In the genomic region with DNA sequence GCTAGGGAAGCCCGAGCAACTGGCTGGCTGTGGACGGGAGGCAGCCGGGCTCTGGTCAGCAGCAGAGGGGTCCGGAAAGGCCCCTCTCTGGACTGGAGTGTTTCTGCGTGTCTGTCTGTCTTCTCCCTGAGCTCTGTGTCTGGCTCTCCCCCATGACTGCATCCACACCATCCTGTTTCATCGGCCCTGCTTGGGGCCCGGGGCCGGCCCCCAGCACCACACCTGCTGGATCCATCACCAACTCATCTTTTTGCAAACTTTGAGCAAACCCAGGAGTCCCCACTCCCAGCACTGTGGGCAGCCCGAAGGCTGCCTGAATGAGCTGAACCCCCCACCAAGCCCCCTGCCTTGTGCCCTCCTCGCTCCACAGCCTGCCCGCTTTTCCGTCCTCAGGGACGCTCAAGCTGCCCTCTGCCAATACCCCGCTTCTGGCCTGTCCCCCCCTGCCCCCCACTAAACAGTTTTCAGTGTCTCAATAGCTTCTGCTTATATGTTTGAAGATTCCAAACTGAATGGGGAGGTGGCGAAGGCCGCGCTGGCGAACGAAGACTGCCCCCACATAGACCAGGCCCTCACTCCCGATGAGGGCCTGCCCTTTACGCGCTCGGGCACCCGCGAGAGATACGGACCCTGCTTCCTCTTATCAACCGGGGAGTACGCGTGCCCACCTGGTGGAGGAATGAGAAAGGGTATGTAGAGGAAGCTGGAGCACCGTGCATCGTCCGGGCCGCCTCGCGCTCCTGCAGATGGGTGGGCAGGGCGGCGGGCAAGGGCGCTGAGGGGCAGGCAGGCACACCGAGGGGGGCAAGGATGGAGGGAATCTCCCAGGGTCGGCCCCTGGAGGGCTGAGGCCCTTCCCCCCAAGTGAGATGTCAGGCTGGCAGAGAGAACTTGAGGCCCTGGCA, we compare ENCODE assay signal across 1 cellular context.
TF ChIP-seq lines count a peak whose summit lies in the region.

No MANE protein-coding gene starts in this region.

TF ChIP-seq in IMR-90, 13 proteins besides CTCF, POLR2A, EP300 and RAD21:
- TF ChIP-seq, protein P1, sequence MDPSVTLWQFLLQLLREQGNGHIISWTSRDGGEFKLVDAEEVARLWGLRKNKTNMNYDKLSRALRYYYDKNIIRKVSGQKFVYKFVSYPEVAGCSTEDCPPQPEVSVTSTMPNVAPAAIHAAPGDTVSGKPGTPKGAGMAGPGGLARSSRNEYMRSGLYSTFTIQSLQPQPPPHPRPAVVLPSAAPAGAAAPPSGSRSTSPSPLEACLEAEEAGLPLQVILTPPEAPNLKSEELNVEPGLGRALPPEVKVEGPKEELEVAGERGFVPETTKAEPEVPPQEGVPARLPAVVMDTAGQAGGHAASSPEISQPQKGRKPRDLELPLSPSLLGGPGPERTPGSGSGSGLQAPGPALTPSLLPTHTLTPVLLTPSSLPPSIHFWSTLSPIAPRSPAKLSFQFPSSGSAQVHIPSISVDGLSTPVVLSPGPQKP (IDR thresholded peaks at IDR 0.05; ENCODE audit: borderline replicate concordance, low read depth, low read length), result no peak
- TF ChIP-seq BHLHE40 (IDR thresholded peaks at IDR 0.05; ENCODE audit: low read depth, low read length) (no peak), MAFK (IDR thresholded peaks at IDR 0.05; ENCODE audit: low read depth, low read length) (no peak), FOS (IDR thresholded peaks at IDR 0.05; ENCODE audit: low read depth, low read length) (no peak), RCOR1 (IDR thresholded peaks at IDR 0.05; ENCODE audit: insufficient replicate concordance, low read length) (no peak), SMC3 (IDR thresholded peaks at IDR 0.05; ENCODE audit: low read depth, low read length) (no peak), CEBPB (IDR thresholded peaks at IDR 0.05; ENCODE audit: low read depth, low read length) (no peak), CHD1 (IDR thresholded peaks at IDR 0.05; ENCODE audit: low read depth, low read length) (no peak), MXI1 (IDR thresholded peaks at IDR 0.05; ENCODE audit: borderline replicate concordance, low read depth, low read length) (no peak), NFE2L2 (IDR thresholded peaks at IDR 0.05; ENCODE audit: low read depth, low read length) (no peak), MAZ (IDR thresholded peaks at IDR 0.05; ENCODE audit: borderline replicate concordance, low read depth, low read length) (no peak), RFX5 (IDR thresholded peaks at IDR 0.05; ENCODE audit: low read depth, low read length) (no peak)
- TF ChIP-seq, protein P2, sequence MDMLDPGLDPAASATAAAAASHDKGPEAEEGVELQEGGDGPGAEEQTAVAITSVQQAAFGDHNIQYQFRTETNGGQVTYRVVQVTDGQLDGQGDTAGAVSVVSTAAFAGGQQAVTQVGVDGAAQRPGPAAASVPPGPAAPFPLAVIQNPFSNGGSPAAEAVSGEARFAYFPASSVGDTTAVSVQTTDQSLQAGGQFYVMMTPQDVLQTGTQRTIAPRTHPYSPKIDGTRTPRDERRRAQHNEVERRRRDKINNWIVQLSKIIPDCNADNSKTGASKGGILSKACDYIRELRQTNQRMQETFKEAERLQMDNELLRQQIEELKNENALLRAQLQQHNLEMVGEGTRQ (IDR thresholded peaks at IDR 0.05; ENCODE audit: low read depth, low read length), result no peak
